In the genomic region with DNA sequence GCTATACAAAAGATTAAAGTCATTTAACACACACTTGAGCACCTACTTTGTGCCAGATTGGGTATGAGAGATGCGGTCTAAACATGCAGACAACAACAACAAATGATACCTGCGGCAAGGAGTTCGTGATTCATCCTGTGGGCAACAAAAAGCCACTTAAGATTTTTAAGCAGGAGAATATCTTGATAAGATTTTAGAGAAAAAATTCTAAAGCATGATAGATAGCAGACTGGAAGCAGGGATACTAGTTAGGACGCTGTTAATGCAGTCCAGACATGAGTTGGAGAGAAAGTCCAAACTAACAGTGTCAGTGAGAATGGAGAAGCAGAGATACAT, we compare ENCODE assay signal across 9 cellular contexts. TPM values are rescaled to one million over a fixed set of nuclear protein-coding genes. Genes with fewer than 3 reads are reported as not detected.
DNase-seq lines count a peak whose midpoint lies in the region; ATAC-seq, FAIRE-seq and TF ChIP-seq lines count a peak whose summit lies in the region.
"Had no signal": no experiment of that assay in that cellular context is flagged by ENCODE, and none has a peak within 500 bp of the region (broad histone marks: within the 10 kb centered on the region; RNA-seq: fewer than 3 reads in every experiment).

No MANE protein-coding gene starts in this region.

- peaks cover 34% of the 10 kb centered on the region for H3K4me1 Mint-ChIP-seq in T-helper 2 cell treated with Interferon-gamma antibody and Interleukin-4, amounts not matched to agents 5 μg/mL and 100 μg/mL, for 36 hours (ENCODE audit: low read depth)

- no peak overlapping the region for H3K9ac ChIP-seq in fibroblast of lung (ENCODE audit: insufficient read depth, low read length)

- H3K27me3 Mint-ChIP-seq in T-helper 2 cell treated with Interferon-gamma antibody and Interleukin-4, amounts not matched to agents 5 μg/mL and 100 μg/mL, for 36 hours (ENCODE audit: low read depth) = no peaks in the 10 kb centered on the region

- H3K36me3 ChIP-seq in fibroblast of lung (ENCODE audit: control insufficient read depth, insufficient read depth, low read length) = no peaks in the 10 kb centered on the region
- no peaks in the 10 kb centered on the region for H3K36me3 ChIP-seq in small intestine (ENCODE audit: control insufficient read depth in 2 of 2, insufficient read depth in 2 of 2, low read length in 2 of 2)

- peak overlapping the region; percentile 27 for H2AFZ ChIP-seq in fibroblast of lung (ENCODE audit: low read length)

- ATAC-seq in GM19455 (IDR thresholded peaks at IDR 0.05; ENCODE audit: unreplicated experiment) = no peak
- ATAC-seq in GM18867 (IDR thresholded peaks at IDR 0.05; ENCODE audit: unreplicated experiment) = no peak

- peak overlapping the region; percentile 77 for H3K4me2 ChIP-seq in fibroblast of lung (ENCODE audit: extremely low read depth, insufficient read depth, low read length)

- no peak overlapping the region for H3K27ac ChIP-seq in fibroblast of lung (ENCODE audit: insufficient read depth, low read length)
- H3K27ac ChIP-seq in small intestine (ENCODE audit: low read depth in 1 of 2, low read length in 1 of 2) = peak overlapping the region; percentile 95 to 100

- H3K9me3 ChIP-seq in fibroblast of lung (ENCODE audit: control insufficient read depth, insufficient read depth, low read depth, low read length) (no peaks in the 10 kb centered on the region), small intestine (ENCODE audit: control insufficient read depth, low read depth) (no peaks in the 10 kb centered on the region)
- H3K9me3 ChIP-seq: mucosa of descending colon had no signal

- DNase-seq in HFF-Myc (ENCODE audit: extremely low read depth, low read depth) (no peak), fibroblast of lung (ENCODE audit: low read depth in 2 of 2) (peak in 1 of 2 donors; percentile 23), small intestine (no peak), NCI-H1092 (lab: John Stamatoyannopoulos, UW) (no peak)
- DNase-seq in T-helper 2 cell treated with Interferon-gamma antibody and Interleukin-4, amounts not matched to agents 5 μg/mL and 100 μg/mL, for 36 hours (ENCODE audit: low spot score) = peak; percentile 22
- DNase-seq: NCI-H1930 had no signal

- peaks cover 12% of the 10 kb centered on the region for H3K36me3 Mint-ChIP-seq in T-helper 2 cell treated with Interferon-gamma antibody and Interleukin-4, amounts not matched to agents 5 μg/mL and 100 μg/mL, for 36 hours (ENCODE audit: low read depth)

- no peak for FAIRE-seq in small intestine (lab: Jason Lieb, UNC)

- H3K79me2 ChIP-seq in fibroblast of lung (ENCODE audit: control insufficient read depth, insufficient read depth, low read length) = peaks cover 29% of the 10 kb centered on the region

- no peaks in the 10 kb centered on the region for H3K27me3 ChIP-seq in fibroblast of lung (ENCODE audit: control insufficient read depth, insufficient read depth, low read length)
- no peaks in the 10 kb centered on the region for H3K27me3 ChIP-seq in small intestine (ENCODE audit: control insufficient read depth in 2 of 2, insufficient read depth in 2 of 2, low read length in 2 of 2)

- WGBS in small intestine, 3 donors = 13 to 50% (median 32%) methylated on average over 4 of the region's 4 CpGs

- peaks cover 7% of the 10 kb centered on the region for H3K4me1 ChIP-seq in fibroblast of lung (ENCODE audit: control insufficient read depth, extremely low read depth, insufficient read depth, low read length)
- H3K4me1 ChIP-seq in small intestine (ENCODE audit: control insufficient read depth in 2 of 2, insufficient read depth in 1 of 2, low read depth in 1 of 2, low read length in 1 of 2) = peaks cover 0 to 7% of the 10 kb centered on the region in 2 donors

- no peaks in the 10 kb centered on the region for H3K9me3 Mint-ChIP-seq in T-helper 2 cell treated with Interferon-gamma antibody and Interleukin-4, amounts not matched to agents 5 μg/mL and 100 μg/mL, for 36 hours

- peak overlapping the region; percentile 87 for H3K4me3 Mint-ChIP-seq in T-helper 2 cell treated with Interferon-gamma antibody and Interleukin-4, amounts not matched to agents 5 μg/mL and 100 μg/mL, for 36 hours

- no peaks in the 10 kb centered on the region for H4K20me1 ChIP-seq in fibroblast of lung (ENCODE audit: control insufficient read depth, extremely low read depth, insufficient read depth, low read length)

- TF ChIP-seq CTCF in HFF-Myc (IDR thresholded peaks at IDR 0.05; ENCODE audit: low read depth, low read length, missing control alignments) (no peak), fibroblast of lung (conservative IDR thresholded peaks at IDR 0.05 in 1 of 2, IDR thresholded peaks at IDR 0.05 in 1 of 2; ENCODE audit: low read depth in 1 of 2, low read length in 2 of 2) (no peak)

- H3K27ac Mint-ChIP-seq in T-helper 2 cell treated with Interferon-gamma antibody and Interleukin-4, amounts not matched to agents 5 μg/mL and 100 μg/mL, for 36 hours = peak overlapping the region; percentile 98

- H3K4me3 ChIP-seq in HFF-Myc (replicated peaks; ENCODE audit: low read depth, low read length) = peak overlapping the region; percentile 46; the same call in 1 of the 2 replicates
- peak overlapping the region in 1 of 4 experiments; percentile 78 for H3K4me3 ChIP-seq in fibroblast of lung (replicated peaks in 1 of 4; ENCODE audit: control extremely low read depth in 1 of 4, insufficient read depth in 1 of 4, low read depth in 3 of 4, low read length in 4 of 4)
- H3K4me3 ChIP-seq in small intestine (ENCODE audit: low read depth in 1 of 2, low read length in 2 of 2) = no peak overlapping the region

RNA-seq across cellular contexts. Expression of a gene that starts 1.6 kb away (rescaled TPM):
- 29.2 and 35.7 TPM in 2 replicates for total RNA-seq in fibroblast of lung
- polyA plus RNA-seq in fibroblast of lung = 22.3 and 26.7 TPM in 2 replicates
- 15.4 and 16.0 TPM in 2 replicates for polyA plus RNA-seq in fibroblast of lung (2012)
- 3.7 and 7.6 TPM in 2 replicates for polyA minus RNA-seq in fibroblast of lung (ENCODE audit: low replicate concordance)
- polyA plus RNA-seq in small intestine = 10 to 100 TPM; 10.8 to 15.0 (median 13.9) TPM
